ENCODE assay signal across 8 cellular contexts in the genomic region with DNA sequence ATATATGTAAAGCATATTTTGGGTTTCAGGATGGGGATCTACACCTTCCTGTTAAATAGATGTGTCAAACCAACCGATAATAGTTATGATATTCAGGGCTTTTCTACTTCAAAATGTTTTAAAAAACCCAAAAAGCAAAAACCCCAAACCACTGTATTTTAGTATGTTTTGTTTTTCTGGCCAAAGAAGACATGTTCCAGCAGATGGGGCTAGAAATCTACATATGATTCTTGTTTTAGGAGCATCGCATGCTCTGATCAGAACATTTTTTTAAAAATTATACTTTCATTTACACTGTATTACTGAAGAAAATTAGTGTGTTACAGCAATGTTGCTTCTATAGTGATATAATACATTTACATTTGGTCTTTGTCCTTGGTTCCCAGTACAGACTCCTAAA. TPM values are rescaled to one million over a fixed set of nuclear protein-coding genes. Genes with fewer than 3 reads are reported as not detected.
DNase-seq lines count a peak whose midpoint lies in the region; ATAC-seq, FAIRE-seq and TF ChIP-seq lines count a peak whose summit lies in the region.

No MANE protein-coding gene starts in this region.

- H3F3A ChIP-seq in neural progenitor cell (ENCODE audit: low read depth), result no peaks in the 10 kb centered on the region

- peak overlapping the region; percentile 28 for H3K9ac ChIP-seq in neural progenitor cell

- H3K36me3 ChIP-seq in neural progenitor cell, result peaks cover 3% of the 10 kb centered on the region
- no peaks in the 10 kb centered on the region for H3K36me3 ChIP-seq in esophagus squamous epithelium

- peaks cover 16% of the 10 kb centered on the region for H4K20me1 ChIP-seq in neural progenitor cell (ENCODE audit: low read depth)

- H3K4me1 Mint-ChIP-seq in neural progenitor cell, result no peaks in the 10 kb centered on the region

- H3K79me2 ChIP-seq in neural progenitor cell (ENCODE audit: low read depth), result peaks cover 99% of the 10 kb centered on the region

- WGBS in esophagus squamous epithelium, 2 donors, result 51 to 68% methylated on average over 2 of the region's 2 CpGs

- peaks cover 14% of the 10 kb centered on the region for H3K36me3 Mint-ChIP-seq in neural progenitor cell

- peak; percentile 43 for ATAC-seq in HG02610 (IDR thresholded peaks at IDR 0.05; ENCODE audit: unreplicated experiment)
- ATAC-seq in GM18873 (IDR thresholded peaks at IDR 0.05; ENCODE audit: low FRiP score, unreplicated experiment), result no peak

- H3K9me3 Mint-ChIP-seq in neural progenitor cell, result no peaks in the 10 kb centered on the region

- FAIRE-seq in HTR-8/SVneo (lab: Jason Lieb, UNC), result no peak

- H3K4me3 Mint-ChIP-seq in neural progenitor cell, result no peak overlapping the region

- DNase-seq in GM10248 (ENCODE audit: extremely low spot score), result peak; percentile 25
- no peak for DNase-seq in astrocyte of the cerebellum (ENCODE audit: low read depth)
- DNase-seq in neural progenitor cell (ENCODE audit: low spot score), result no peak
- no peak for DNase-seq in HTR-8/SVneo (ENCODE audit: insufficient read length, low spot score)
- no peak for DNase-seq in esophagus squamous epithelium (lab: John Stamatoyannopoulos, UW)
- DNase-seq in stimulated activated CD4-positive, alpha-beta T cell treated with anti-CD3 and anti-CD28 coated beads, Interleukin-2, amount 100 ng/mL, for 48 hours, result no peak

- POLR2A ChIA-PET in GM10248 (lab: Yijun Ruan, JAX), result interaction anchor here (0.6 kb wide), 1 partner anchor 29 kb away, joined by 4 read pairs; no protein-coding TSS in a partner anchor

- intact Hi-C loops in esophagus squamous epithelium (cut with DNase I), result loop anchor here (10.0 kb wide), 1 partner anchor 46 kb away; a partner anchor contains a TSS

- H3K9me3 ChIP-seq in neural progenitor cell (ENCODE audit: low read depth) (no peaks in the 10 kb centered on the region), esophagus squamous epithelium (no peaks in the 10 kb centered on the region)

- CTCF ChIA-PET in GM10248 (lab: Yijun Ruan, JAX), result interaction anchor here (0.7 to 6.3 kb wide), 21 partner anchors 11 to 916 kb away, joined by 3 to 41 read pairs (median 4); a partner anchor contains a TSS

- H3K27ac Mint-ChIP-seq in neural progenitor cell, result no peak overlapping the region

- no peak for TF ChIP-seq POLR2A in esophagus squamous epithelium (IDR thresholded peaks at IDR 0.05)

- H2AFZ ChIP-seq in neural progenitor cell (replicated peaks), result no peak overlapping the region

- in situ Hi-C loops in astrocyte of the cerebellum (cut with HindIII; ENCODE audit: low sequenced_read_pairs), result no loop called here

- no peak overlapping the region for H3K4me3 ChIP-seq in astrocyte of the cerebellum (ENCODE audit: low read depth, low read length)
- H3K4me3 ChIP-seq in neural progenitor cell, result no peak overlapping the region
- H3K4me3 ChIP-seq in esophagus squamous epithelium, result no peak overlapping the region

- H3K4me1 ChIP-seq in neural progenitor cell (no peaks in the 10 kb centered on the region), esophagus squamous epithelium (peaks cover 0 to 41% (median 11%) of the 10 kb centered on the region in 3 donors)

- no peak overlapping the region for H3K27ac ChIP-seq in neural progenitor cell
- peak overlapping the region in 2 of 4 donors; percentile 15 to 30 for H3K27ac ChIP-seq in esophagus squamous epithelium

- H3K4me2 ChIP-seq in neural progenitor cell, result no peak overlapping the region

- peak; percentile 56 for TF ChIP-seq CTCF in GM10248 (IDR thresholded peaks at IDR 0.05; ENCODE audit: control extremely low read depth, extremely low read depth, low read depth, missing control alignments)
- peak; percentile 48 for TF ChIP-seq CTCF in astrocyte of the cerebellum (IDR thresholded peaks at IDR 0.05; ENCODE audit: low read depth, low read length, missing control alignments)
- peak; percentile 20 for TF ChIP-seq CTCF in neural progenitor cell (IDR thresholded peaks at IDR 0.05)
- peak in 3 of 6 experiments; percentile 27 to 31 (median 31) for TF ChIP-seq CTCF in esophagus squamous epithelium (IDR thresholded peaks at IDR 0.05)

- H3K27me3 Mint-ChIP-seq in neural progenitor cell (ENCODE audit: insufficient read depth, low read depth), result no peaks in the 10 kb centered on the region

- no peaks in the 10 kb centered on the region for H3K27me3 ChIP-seq in neural progenitor cell
- no peaks in the 10 kb centered on the region for H3K27me3 ChIP-seq in esophagus squamous epithelium

RNA-seq across cellular contexts. Expression of a gene that starts 11.0 kb away (rescaled TPM):
- 32.1 and 44.0 TPM in 2 replicates for total RNA-seq in neural progenitor cell (ENCODE audit: low replicate concordance)
- total RNA-seq in esophagus squamous epithelium, result 10 to 100 TPM in 3 of 4 donors, 1 to 10 TPM in 1; 4.6 to 25.9 (median 15.3) TPM

RNA-seq across cellular contexts. Expression of a gene that starts 49.6 kb away (rescaled TPM):
- 8.4 and 11.6 TPM in 2 replicates for total RNA-seq in neural progenitor cell (ENCODE audit: low replicate concordance)
- total RNA-seq in esophagus squamous epithelium, result 10 to 100 TPM in 1 of 4 donors, 1 to 10 TPM in 3; 4.2 to 11.3 (median 7.4) TPM

RNA-seq across cellular contexts. Expression of a gene that starts 52.9 kb away (rescaled TPM):
- 0.06 and 0.07 TPM in 2 replicates for total RNA-seq in neural progenitor cell (ENCODE audit: low replicate concordance)
- total RNA-seq in esophagus squamous epithelium, result 1 to 10 TPM in 1 of 4 donors, under 1 TPM in 2, not detected in 1; 0.70 to 3.3 (median 0.95) TPM
